16 cellular contexts compared by ENCODE assay signal in genomic region chr7:18574676-18575075, GRCh38.
"Had no signal": no experiment of that assay in that cellular context is flagged by ENCODE, and none has a peak within 500 bp of the region (broad histone marks: within the 10 kb centered on the region; RNA-seq: fewer than 3 reads in every experiment).

No MANE protein-coding gene starts in this region.

- H3K27me3 Mint-ChIP-seq: brain; naive thymus-derived CD4-positive, alpha-beta T cell had no signal

- H3K27ac ChIP-seq: gastrocnemius medialis, heart right ventricle, left lung, neutrophil, tibial artery had no signal

- H3K27me3 ChIP-seq: gastrocnemius medialis, heart right ventricle, left lung, neutrophil, tibial artery had no signal

- DNase-seq: effector memory CD4-positive, alpha-beta T cell; gastrocnemius medialis; heart right ventricle; islet precursor cell; naive thymus-derived CD4-positive, alpha-beta T cell; nephron progenitor cell; stimulated activated CD4-positive, alpha-beta T cell treated with anti-CD3 and anti-CD28 coated beads, Interleukin-15, amount 100 ng/mL, for 24 hours; stimulated activated CD4-positive, alpha-beta T cell treated with anti-CD3 and anti-CD28 coated beads, Interleukin-1b, Interleukin-23, amount 100 ng/mL, for 48 hours; stimulated activated CD4-positive, alpha-beta T cell treated with anti-CD3 and anti-CD28 coated beads, Interleukin-4, amount 100 ng/mL, for 24 hours; stimulated activated naive CD4-positive, alpha-beta T cell treated with Interleukin-2 at 50 U/mL for 16 hours; tibial artery had no signal

- H3K36me3 ChIP-seq: gastrocnemius medialis, left lung, neutrophil had no signal

- H3K27ac Mint-ChIP-seq: mesothelial cell of epicardium; naive thymus-derived CD4-positive, alpha-beta T cell; nephron progenitor cell had no signal

- H3K4me3 Mint-ChIP-seq: brain; mesothelial cell of epicardium; naive thymus-derived CD4-positive, alpha-beta T cell; nephron progenitor cell had no signal

- H3K4me3 ChIP-seq: gastrocnemius medialis, heart right ventricle, left lung, tibial artery had no signal

- H3K9me3 Mint-ChIP-seq: brain, mesothelial cell of epicardium, nephron progenitor cell had no signal

- ATAC-seq: esophagus mucosa; gastrocnemius medialis; left lung; naive thymus-derived CD4-positive, alpha-beta T cell had no signal

- H3K9me3 ChIP-seq: gastrocnemius medialis, heart right ventricle, left lung, neutrophil, tibial artery had no signal

- H3K4me1 ChIP-seq: left lung had no signal

- H3K36me3 Mint-ChIP-seq: mesothelial cell of epicardium; naive thymus-derived CD4-positive, alpha-beta T cell had no signal
